ENCODE assay signal across 12 cellular contexts in the genomic region with DNA sequence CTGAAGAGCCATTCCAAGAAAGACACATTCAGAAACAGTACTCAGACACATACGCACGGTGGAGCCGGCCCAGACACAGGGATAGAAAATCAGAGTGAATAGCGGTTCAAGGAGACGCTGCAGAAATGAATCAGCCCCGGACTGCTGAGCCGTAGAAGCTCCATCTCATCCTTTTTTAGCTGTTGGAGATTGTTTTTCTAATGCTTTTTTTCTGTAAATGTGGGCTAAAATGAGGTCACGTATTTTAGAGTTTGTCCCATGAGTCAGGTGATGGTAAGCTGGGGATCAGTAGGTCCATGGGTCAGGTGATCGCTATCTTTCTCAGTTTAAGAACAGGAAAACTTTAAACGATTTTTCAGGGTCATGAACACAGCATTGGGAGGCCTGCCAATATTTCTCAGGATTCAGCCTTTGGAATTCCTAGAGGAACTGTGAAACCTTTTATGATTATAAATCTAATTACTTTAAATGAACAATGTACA.
A peak's percentile ranks its signal among the peaks of the same experiment; 100 is the strongest.
DNase-seq lines count a peak whose midpoint lies in the region; ATAC-seq, FAIRE-seq and TF ChIP-seq lines count a peak whose summit lies in the region.
"Had no signal": no experiment of that assay in that cellular context is flagged by ENCODE, and none has a peak within 500 bp of the region (broad histone marks: within the 10 kb centered on the region; RNA-seq: fewer than 3 reads in every experiment).

No MANE protein-coding gene starts in this region.

- peaks cover 13% of the 10 kb centered on the region for H3K4me1 Mint-ChIP-seq in activated T-helper 2 cell treated with anti-CD3 and anti-CD28 coated beads, Interferon-gamma antibody, Interleukin-2, Interleukin-4, amounts not matched to agents 10 μg/mL and 5 μg/mL and 100 μg/mL, durations not matched to agents 14 hours and 24 hours and 36 hours (ENCODE audit: low read depth)
- H3K4me1 Mint-ChIP-seq in activated T-cell treated with anti-CD3 and anti-CD28 coated beads, Interleukin-2, amount 50 U/mL, for 4 hours (ENCODE audit: low read depth) = no peaks in the 10 kb centered on the region
- H3K4me1 Mint-ChIP-seq: activated B cell treated with CpG ODN at 0.5 μM for 24 hours had no signal

- peak; percentile 59 for DNase-seq in GM04503 (ENCODE audit: low read depth)
- peak; percentile 85 for DNase-seq in adipocyte (ENCODE audit: low read depth)
- peak; percentile 57 for DNase-seq in kidney
- DNase-seq in sigmoid colon = peak; percentile 71
- no peak for DNase-seq in activated T-helper 2 cell treated with anti-CD3 and anti-CD28 coated beads, Interferon-gamma antibody, Interleukin-2, Interleukin-4, amounts not matched to agents 10 μg/mL and 5 μg/mL and 100 μg/mL, durations not matched to agents 14 hours and 24 hours and 36 hours (ENCODE audit: low spot score)
- DNase-seq in GM10266 (ENCODE audit: extremely low spot score) = no peak
- no peak for DNase-seq in activated T-cell treated with anti-CD3 and anti-CD28 coated beads, Interleukin-2, amount 50 U/mL, for 4 hours
- DNase-seq: activated B cell treated with CpG ODN at 0.5 μM for 24 hours, heart right ventricle, NCI-H774 had no signal

- H3K4me1 ChIP-seq in adipocyte (ENCODE audit: control insufficient read depth, insufficient read depth, low read length) (peaks cover 17% of the 10 kb centered on the region), kidney (ENCODE audit: control insufficient read depth in 1 of 2, insufficient read depth in 1 of 2, low read depth in 1 of 2, low read length in 2 of 2) (no peaks in the 10 kb centered on the region), sigmoid colon (peaks cover 0 to 59% (median 40%) of the 10 kb centered on the region in 4 donors)

- TF ChIP-seq EP300 in sigmoid colon (IDR thresholded peaks at IDR 0.05) = no peak

- TF ChIP-seq CTCF in kidney (IDR thresholded peaks at IDR 0.05; ENCODE audit: borderline replicate concordance, extremely low read depth, insufficient read depth) (no peak), sigmoid colon (IDR thresholded peaks at IDR 0.05) (no peak), GM10266 (IDR thresholded peaks at IDR 0.05; ENCODE audit: control insufficient read depth, insufficient read depth, low read depth, missing control alignments) (no peak)

- H3K9me3 Mint-ChIP-seq in activated T-helper 2 cell treated with anti-CD3 and anti-CD28 coated beads, Interferon-gamma antibody, Interleukin-2, Interleukin-4, amounts not matched to agents 10 μg/mL and 5 μg/mL and 100 μg/mL, durations not matched to agents 14 hours and 24 hours and 36 hours = no peaks in the 10 kb centered on the region
- no peaks in the 10 kb centered on the region for H3K9me3 Mint-ChIP-seq in activated T-cell treated with anti-CD3 and anti-CD28 coated beads, Interleukin-2, amount 50 U/mL, for 4 hours
- H3K9me3 Mint-ChIP-seq: activated B cell treated with CpG ODN at 0.5 μM for 24 hours had no signal

- H3K27me3 ChIP-seq in adipocyte (replicated peaks; ENCODE audit: control insufficient read depth, insufficient read depth, low read length) (no peaks in the 10 kb centered on the region), sigmoid colon (no peaks in the 10 kb centered on the region)
- H3K27me3 ChIP-seq: heart right ventricle had no signal

- H3K36me3 Mint-ChIP-seq in activated T-helper 2 cell treated with anti-CD3 and anti-CD28 coated beads, Interferon-gamma antibody, Interleukin-2, Interleukin-4, amounts not matched to agents 10 μg/mL and 5 μg/mL and 100 μg/mL, durations not matched to agents 14 hours and 24 hours and 36 hours (ENCODE audit: low read depth) = peaks cover 30% of the 10 kb centered on the region
- H3K36me3 Mint-ChIP-seq in activated T-cell treated with anti-CD3 and anti-CD28 coated beads, Interleukin-2, amount 50 U/mL, for 4 hours (ENCODE audit: insufficient read depth) = peaks cover 54% of the 10 kb centered on the region

- no peak for TF ChIP-seq POLR2A in sigmoid colon (IDR thresholded peaks at IDR 0.05)

- 75 to 81% methylated on average over 10 of the region's 10 CpGs for WGBS in sigmoid colon, 2 donors

- intact Hi-C loops in kidney (cut with DNase I) (no loop called here), sigmoid colon (cut with DNase I) (loop anchor here (1.0 to 5.0 kb wide), 3 partner anchors 21 to 257 kb away; partner anchors contain the start of gene ITPR2)
- intact Hi-C loops in activated T-helper 2 cell treated with anti-CD3 and anti-CD28 coated beads, Interferon-gamma antibody, Interleukin-2, Interleukin-4, amounts not matched to agents 10 μg/mL and 5 μg/mL and 100 μg/mL, durations not matched to agents 14 hours and 24 hours and 36 hours (cut with micrococcal nuclease) = no loop called here

- H3K27me3 Mint-ChIP-seq in activated T-helper 2 cell treated with anti-CD3 and anti-CD28 coated beads, Interferon-gamma antibody, Interleukin-2, Interleukin-4, amounts not matched to agents 10 μg/mL and 5 μg/mL and 100 μg/mL, durations not matched to agents 14 hours and 24 hours and 36 hours (ENCODE audit: low read depth) = no peaks in the 10 kb centered on the region
- H3K27me3 Mint-ChIP-seq in activated T-cell treated with anti-CD3 and anti-CD28 coated beads, Interleukin-2, amount 50 U/mL, for 4 hours (ENCODE audit: low read depth) = no peaks in the 10 kb centered on the region
- H3K27me3 Mint-ChIP-seq: activated B cell treated with CpG ODN at 0.5 μM for 24 hours; activated naive CD8-positive, alpha-beta T cell had no signal

- FAIRE-seq in kidney (lab: Jason Lieb, UNC) = peak; percentile 76

- H3K4me3 Mint-ChIP-seq in activated T-helper 2 cell treated with anti-CD3 and anti-CD28 coated beads, Interferon-gamma antibody, Interleukin-2, Interleukin-4, amounts not matched to agents 10 μg/mL and 5 μg/mL and 100 μg/mL, durations not matched to agents 14 hours and 24 hours and 36 hours (ENCODE audit: low read depth) = no peak overlapping the region
- no peak overlapping the region for H3K4me3 Mint-ChIP-seq in activated T-cell treated with anti-CD3 and anti-CD28 coated beads, Interleukin-2, amount 50 U/mL, for 4 hours
- H3K4me3 Mint-ChIP-seq: activated B cell treated with CpG ODN at 0.5 μM for 24 hours; activated naive CD8-positive, alpha-beta T cell had no signal

- H3K27ac Mint-ChIP-seq in activated T-helper 2 cell treated with anti-CD3 and anti-CD28 coated beads, Interferon-gamma antibody, Interleukin-2, Interleukin-4, amounts not matched to agents 10 μg/mL and 5 μg/mL and 100 μg/mL, durations not matched to agents 14 hours and 24 hours and 36 hours = no peak overlapping the region
- H3K27ac Mint-ChIP-seq: activated B cell treated with CpG ODN at 0.5 μM for 24 hours; activated naive CD8-positive, alpha-beta T cell had no signal

- H3K9ac ChIP-seq in adipocyte (ENCODE audit: low read length) = no peak overlapping the region
- no peak overlapping the region for H3K9ac ChIP-seq in kidney (ENCODE audit: low read length in 2 of 2)

- H3K4me3 ChIP-seq in adipocyte (ENCODE audit: low read length) (no peak overlapping the region), kidney (ENCODE audit: low read length in 2 of 2) (peak overlapping the region; percentile 30 to 33), sigmoid colon (peak overlapping the region in 3 of 4 donors; percentile 14 to 31 (median 15))
- H3K4me3 ChIP-seq: heart right ventricle had no signal

- ATAC-seq in HG02610 (IDR thresholded peaks at IDR 0.05; ENCODE audit: unreplicated experiment) = no peak
- ATAC-seq in activated T-cell treated with anti-CD3 and anti-CD28 coated beads, Interleukin-2, amount 50 U/mL, for 4 hours = no peak

- H3K27ac ChIP-seq in kidney (ENCODE audit: low read depth in 2 of 2, low read length in 2 of 2) = peak overlapping the region in 1 of 2 donors; percentile 5
- peak overlapping the region; percentile 69 to 83 (median 74) for H3K27ac ChIP-seq in sigmoid colon
- H3K27ac ChIP-seq: heart right ventricle had no signal

- H3K9me3 ChIP-seq in adipocyte (ENCODE audit: control insufficient read depth, low read length) (no peaks in the 10 kb centered on the region), kidney (ENCODE audit: control insufficient read depth in 1 of 2, low read length in 2 of 2) (no peaks in the 10 kb centered on the region), sigmoid colon (no peaks in the 10 kb centered on the region)
- H3K9me3 ChIP-seq: heart right ventricle had no signal

- no peaks in the 10 kb centered on the region for H3K36me3 ChIP-seq in adipocyte (ENCODE audit: control insufficient read depth, insufficient read depth, low read length, severe bottlenecking)
- H3K36me3 ChIP-seq in kidney (ENCODE audit: control insufficient read depth in 1 of 2, insufficient read depth in 2 of 2, low read length in 2 of 2) = peaks cover 4 to 13% of the 10 kb centered on the region in 2 donors
- peaks cover 0 to 24% (median 0%) of the 10 kb centered on the region in 4 donors for H3K36me3 ChIP-seq in sigmoid colon

Comparison
In these comparisons a context has a peak if more than half of its experiments do, and no peak if none do; other contexts are left out.
1. DNase-seq: peak in GM04503 (single experiment), adipocyte (single experiment), kidney (single experiment) and sigmoid colon (single experiment); none in activated T-helper 2 cell treated with anti-CD3 and anti-CD28 coated beads, Interferon-gamma antibody, Interleukin-2, Interleukin-4, amounts not matched to agents 10 μg/mL and 5 μg/mL and 100 μg/mL, durations not matched to agents 14 hours and 24 hours and 36 hours (single experiment), GM10266 (single experiment) and activated T-cell treated with anti-CD3 and anti-CD28 coated beads, Interleukin-2, amount 50 U/mL, for 4 hours (single experiment).